In the genomic region with DNA sequence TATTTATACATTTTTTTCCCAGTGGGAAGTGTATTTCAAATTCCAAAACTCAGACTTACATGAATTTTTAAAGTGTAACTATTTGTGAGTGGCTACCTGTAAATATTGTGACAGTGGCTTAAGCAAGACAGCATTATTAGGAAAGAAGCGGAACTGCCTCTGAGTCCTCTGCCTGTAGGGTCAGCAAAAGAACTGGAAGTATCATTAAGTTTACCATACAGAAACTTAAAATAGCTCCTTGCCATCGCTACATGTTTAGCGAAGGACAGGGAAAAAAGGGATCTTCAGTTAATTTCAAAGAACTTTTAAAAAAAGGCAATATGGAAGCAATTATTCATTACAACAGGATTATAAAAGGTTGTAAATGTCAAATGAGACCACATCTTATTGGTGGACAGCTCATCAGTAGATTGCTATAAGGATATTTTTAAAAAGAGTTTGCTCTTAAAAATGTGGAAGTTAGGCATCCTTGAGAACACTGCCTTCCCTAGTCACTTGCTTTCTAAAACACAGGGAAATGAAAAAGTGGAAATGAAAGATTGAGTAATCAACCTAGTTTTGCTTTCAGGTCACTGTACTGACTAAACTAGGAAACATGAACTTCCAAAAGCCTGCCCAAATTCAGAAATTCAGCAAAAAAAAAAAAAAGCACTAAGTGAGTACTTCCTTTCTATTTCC, we compare ENCODE assay signal across 9 cellular contexts. TPM values are rescaled to one million over a fixed set of nuclear protein-coding genes. Genes with fewer than 3 reads are reported as not detected.
DNase-seq lines count a peak whose midpoint lies in the region; ATAC-seq and TF ChIP-seq lines count a peak whose summit lies in the region.
"Had no signal": no experiment of that assay in that cellular context is flagged by ENCODE, and none has a peak within 500 bp of the region (broad histone marks: within the 10 kb centered on the region; RNA-seq: fewer than 3 reads in every experiment).

No MANE protein-coding gene starts in this region.

- no peak for DNase-seq in SK-N-SH
- DNase-seq in NB4 (ENCODE audit: low read depth) = peak; percentile 30
- peak; percentile 57 for DNase-seq in fibroblast of villous mesenchyme (ENCODE audit: low read depth)
- DNase-seq in NK-92 treated with Interleukin-12 subunit alpha and Interleukin-12 subunit beta, amount 100 ng/mL, for 24 hours (lab: John Stamatoyannopoulos, UW) = no peak
- no peak for DNase-seq in SJCRH30
- DNase-seq in GM19238 (ENCODE audit: insufficient read length, low spot score) = no peak

- peaks cover 3% of the 10 kb centered on the region; the same call in 1 of the 2 replicates for H3K79me2 ChIP-seq in SK-N-SH (ENCODE audit: insufficient read depth)

- no peak for TF ChIP-seq EP300 in SK-N-SH (IDR thresholded peaks at IDR 0.05; ENCODE audit: borderline replicate concordance in 1 of 2, low read depth in 1 of 2, low read length in 1 of 2)

- H3K9me3 ChIP-seq in SK-N-SH = no peaks in the 10 kb centered on the region
- H3K9me3 ChIP-seq in stomach smooth muscle (ENCODE audit: control insufficient read depth in 2 of 2, low read length in 2 of 2) = no peaks in the 10 kb centered on the region
- H3K9me3 ChIP-seq in SJCRH30 (replicated peaks) = no peaks in the 10 kb centered on the region

- no peak overlapping the region for H3K4me3 ChIP-seq in SK-N-SH (ENCODE audit: low read depth in 2 of 2, low read length in 1 of 2)
- H3K4me3 ChIP-seq in NB4 (ENCODE audit: low read depth, low read length) = no peak overlapping the region
- peak overlapping the region; percentile 46 for H3K4me3 ChIP-seq in fibroblast of villous mesenchyme (ENCODE audit: low read depth, low read length)
- peak overlapping the region; percentile 30 to 57 for H3K4me3 ChIP-seq in stomach smooth muscle (ENCODE audit: low read length in 2 of 2)
- H3K4me3 ChIP-seq in SJCRH30 = no peak overlapping the region

- H3K9ac ChIP-seq in SK-N-SH (no peak overlapping the region), stomach smooth muscle (ENCODE audit: low read length in 2 of 2) (no peak overlapping the region)

- WGBS in SK-N-SH (ENCODE audit: low lambda C conversion rate) = 97% methylated on average over 3 of the region's 3 CpGs

- H3K4me2 ChIP-seq in SK-N-SH = 0 out of 2 replicates have a peak overlapping the region, but pooled peaks have one; percentile 5

- no peak overlapping the region for H3K27ac ChIP-seq in SK-N-SH (ENCODE audit: low read depth in 2 of 2, low read length in 1 of 2)
- no peak overlapping the region for H3K27ac ChIP-seq in stomach smooth muscle (ENCODE audit: low read length)
- H3K27ac ChIP-seq in SJCRH30 = no peak overlapping the region
- H3K27ac ChIP-seq: 22Rv1 had no signal

- H3K4me1 ChIP-seq in SK-N-SH (ENCODE audit: control insufficient read depth in 1 of 2, insufficient read depth in 2 of 2, low read depth in 1 of 2, low read length in 1 of 2) (peaks cover 11 to 13% of the 10 kb centered on the region in 2 experiments; a peak in 3 of 4 replicates), stomach smooth muscle (ENCODE audit: control insufficient read depth, insufficient read depth, low read length) (no peaks in the 10 kb centered on the region), SJCRH30 (peaks cover 6% of the 10 kb centered on the region; the same call in 1 of the 2 replicates)

- H3K36me3 ChIP-seq in SK-N-SH (replicated peaks in 1 of 2; ENCODE audit: control insufficient read depth in 1 of 2, insufficient read depth in 2 of 2, low read length in 1 of 2) = no peaks in the 10 kb centered on the region
- H3K36me3 ChIP-seq in stomach smooth muscle (ENCODE audit: control insufficient read depth in 2 of 2, insufficient read depth in 2 of 2, low read length in 2 of 2) = no peaks in the 10 kb centered on the region
- H3K36me3 ChIP-seq in SJCRH30 = peaks cover 3% of the 10 kb centered on the region; the same call in 1 of the 2 replicates

- no peak for ATAC-seq in SK-N-SH treated with all-trans-retinoic acid at 6 μM for 48 hours

- H2AFZ ChIP-seq in SK-N-SH (ENCODE audit: low read depth) = peak overlapping the region; percentile 36; the same call in 1 of the 2 replicates

- CTCF ChIA-PET in SK-N-SH (lab: Yijun Ruan, JAX) = interaction anchor here (0.8 to 4.0 kb wide), 9 partner anchors 8 to 275 kb away, joined by 3 to 31 read pairs (median 3); no protein-coding TSS in a partner anchor

- TF ChIP-seq CTCF in SK-N-SH (IDR thresholded peaks at IDR 0.05) (no peak), NB4 (IDR thresholded peaks at IDR 0.05; ENCODE audit: low read depth, low read length) (no peak), fibroblast of villous mesenchyme (IDR thresholded peaks at IDR 0.05; ENCODE audit: insufficient read depth, low read depth, low read length) (no peak)

- no peaks in the 10 kb centered on the region for H3K9me2 ChIP-seq in SK-N-SH

- H3K27me3 ChIP-seq in SK-N-SH (ENCODE audit: insufficient read depth) = no peaks in the 10 kb centered on the region
- H3K27me3 ChIP-seq in stomach smooth muscle (ENCODE audit: control insufficient read depth in 1 of 2, insufficient read depth in 2 of 2, low read length in 2 of 2) = no peaks in the 10 kb centered on the region
- H3K27me3 ChIP-seq in SJCRH30 = no peaks in the 10 kb centered on the region

- TF ChIP-seq POLR2A in NB4 (IDR thresholded peaks at IDR 0.05; ENCODE audit: extremely low read depth, insufficient read length) = no peak

- peaks cover 8% of the 10 kb centered on the region for H3F3A ChIP-seq in SK-N-SH (replicated peaks; ENCODE audit: insufficient read depth)

- POLR2A ChIA-PET in SK-N-SH (lab: Yijun Ruan, JAX) = no interaction called here

- TF ChIP-seq RAD21 in SK-N-SH (IDR thresholded peaks at IDR 0.05; ENCODE audit: low read length) = no peak

- no peaks in the 10 kb centered on the region for H4K20me1 ChIP-seq in SK-N-SH (ENCODE audit: insufficient read depth)

TF ChIP-seq in SK-N-SH, 30 proteins besides CTCF, POLR2A, EP300 and RAD21:
- no peak for TF ChIP-seq CHD2 (IDR thresholded peaks at IDR 0.05; ENCODE audit: low read length, partially characterized antibody)
- TF ChIP-seq TCF12 (IDR thresholded peaks at IDR 0.05) = no peak
- TF ChIP-seq, protein P1, sequence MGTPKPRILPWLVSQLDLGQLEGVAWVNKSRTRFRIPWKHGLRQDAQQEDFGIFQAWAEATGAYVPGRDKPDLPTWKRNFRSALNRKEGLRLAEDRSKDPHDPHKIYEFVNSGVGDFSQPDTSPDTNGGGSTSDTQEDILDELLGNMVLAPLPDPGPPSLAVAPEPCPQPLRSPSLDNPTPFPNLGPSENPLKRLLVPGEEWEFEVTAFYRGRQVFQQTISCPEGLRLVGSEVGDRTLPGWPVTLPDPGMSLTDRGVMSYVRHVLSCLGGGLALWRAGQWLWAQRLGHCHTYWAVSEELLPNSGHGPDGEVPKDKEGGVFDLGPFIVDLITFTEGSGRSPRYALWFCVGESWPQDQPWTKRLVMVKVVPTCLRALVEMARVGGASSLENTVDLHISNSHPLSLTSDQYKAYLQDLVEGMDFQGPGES (IDR thresholded peaks at IDR 0.05; ENCODE audit: low read depth, low read length) = no peak
- no peak for TF ChIP-seq NRF1 (IDR thresholded peaks at IDR 0.05; ENCODE audit: low read depth, low read length)

TF ChIP-seq in SK-N-SH treated with all-trans-retinoic acid at 6 μM for 48 hours, 23 proteins besides CTCF, POLR2A, EP300 and RAD21 (continues in another document):
- no peak for TF ChIP-seq PATZ1 (CRISPR knock-in tag; IDR thresholded peaks at IDR 0.05; ENCODE audit: borderline replicate concordance)
- TF ChIP-seq BACH2 (CRISPR knock-in tag; IDR thresholded peaks at IDR 0.05; ENCODE audit: borderline replicate concordance) = no peak
- TF ChIP-seq ZNF565 (CRISPR knock-in tag; conservative IDR thresholded peaks at IDR 0.05; ENCODE audit: low read depth) = no peak
- no peak for TF ChIP-seq ZC3H10 (CRISPR knock-in tag; IDR thresholded peaks at IDR 0.05)
- no peak for TF ChIP-seq ZNF8 (CRISPR knock-in tag; IDR thresholded peaks at IDR 0.05)
- TF ChIP-seq TCF4 (CRISPR knock-in tag; IDR thresholded peaks at IDR 0.05; ENCODE audit: borderline replicate concordance) = no peak

RNA-seq across cellular contexts. Expression of gene NSL1, which starts 39.2 kb away (rescaled TPM):
- polyA plus RNA-seq in SK-N-SH (2012; rRNA removed) = 17.8 and 22.5 TPM in 2 replicates
- 17.5 and 19.8 TPM in 2 replicates for polyA plus RNA-seq in SK-N-SH (2012; cell fraction: cytosol; rRNA removed)
- polyA plus RNA-seq in SK-N-SH (2012; cell fraction: nucleus; rRNA removed) = 16.9 and 18.4 TPM in 2 replicates
- total RNA-seq in fibroblast of villous mesenchyme = 36.7 and 42.3 TPM in 2 replicates
- total RNA-seq in SJCRH30 (2014; rRNA removed; shearing (Covaris generic)) = 72.1 and 76.7 TPM in 2 replicates

RNA-seq across cellular contexts. Expression of gene TATDN3, which starts 39.3 kb away (rescaled TPM):
- 5.2 and 6.6 TPM in 2 replicates for polyA plus RNA-seq in SK-N-SH (2012; rRNA removed)
- 7.7 and 9.2 TPM in 2 replicates for polyA plus RNA-seq in SK-N-SH (2012; cell fraction: cytosol; rRNA removed)
- polyA plus RNA-seq in SK-N-SH (2012; cell fraction: nucleus; rRNA removed) = 3.0 and 4.8 TPM in 2 replicates
- 10.6 and 15.5 TPM in 2 replicates for total RNA-seq in fibroblast of villous mesenchyme
- total RNA-seq in SJCRH30 (2014; rRNA removed; shearing (Covaris generic)) = 9.0 and 9.2 TPM in 2 replicates

RNA-seq across cellular contexts. Expression of gene BATF3, which starts 52.8 kb away (rescaled TPM):
- 0.76 and 0.86 TPM in 2 replicates for polyA plus RNA-seq in SK-N-SH (2012; rRNA removed)
- 0.50 and 0.68 TPM in 2 replicates for polyA plus RNA-seq in SK-N-SH (2012; cell fraction: cytosol; rRNA removed)
- polyA plus RNA-seq in SK-N-SH (2012; cell fraction: nucleus; rRNA removed) = 2.2 and 2.4 TPM in 2 replicates
- 3.0 and 3.9 TPM in 2 replicates for total RNA-seq in fibroblast of villous mesenchyme
- 15.6 and 16.5 TPM in 2 replicates for total RNA-seq in SJCRH30 (2014; rRNA removed; shearing (Covaris generic))

Comparison
In these comparisons a context has a peak if more than half of its experiments do, and no peak if none do; other contexts are left out.
1. DNase-seq: peak in NB4 (single experiment) and fibroblast of villous mesenchyme (single experiment); none in SK-N-SH (single experiment), NK-92 treated with Interleukin-12 subunit alpha and Interleukin-12 subunit beta, amount 100 ng/mL, for 24 hours (single experiment), SJCRH30 (0 of 2) and GM19238 (single experiment).
2. H3K4me3 ChIP-seq: peak in fibroblast of villous mesenchyme (single experiment) and stomach smooth muscle (2 of 2); none in SK-N-SH (0 of 2), NB4 (single experiment) and SJCRH30 (single experiment).